In the genomic region with DNA sequence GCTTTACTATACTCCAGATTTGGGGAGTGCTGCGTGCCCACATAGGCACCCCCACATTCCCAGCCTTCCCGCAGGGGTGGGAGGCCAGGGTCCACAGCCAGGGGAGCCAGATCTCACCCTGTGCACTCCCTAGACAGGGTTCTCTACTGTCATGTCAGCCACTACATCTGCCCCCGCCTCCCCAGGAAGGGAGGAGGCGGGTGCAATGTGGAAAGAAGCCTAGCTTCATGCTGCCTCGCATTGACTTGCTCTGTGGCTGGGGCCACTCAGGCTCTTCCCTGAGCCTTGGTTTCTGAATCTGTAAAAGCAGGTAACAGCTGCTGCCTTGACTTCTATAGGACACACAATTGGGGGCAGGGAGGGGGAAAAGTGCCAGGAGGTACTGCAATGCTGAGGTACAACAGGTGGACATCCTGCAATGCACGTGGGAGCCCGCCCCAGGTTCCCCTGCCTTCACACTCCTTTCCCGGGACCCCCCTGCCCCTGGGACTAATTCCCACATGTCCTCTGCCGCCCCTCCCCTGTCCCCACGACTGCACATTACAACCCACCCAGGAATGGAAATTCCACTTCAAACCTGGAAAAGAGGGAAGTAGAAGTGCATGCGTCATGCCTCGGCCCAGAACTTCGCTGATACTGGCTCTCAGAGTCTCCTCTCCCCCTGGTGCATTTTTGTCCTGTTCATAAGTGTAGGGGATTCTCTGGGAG, we compare ENCODE assay signal across 22 cellular contexts.
"Had no signal": no experiment of that assay in that cellular context is flagged by ENCODE, and none has a peak within 500 bp of the region (broad histone marks: within the 10 kb centered on the region; RNA-seq: fewer than 3 reads in every experiment).

No MANE protein-coding gene starts in this region.

- H3K27ac ChIP-seq: colonic mucosa, ovary, sigmoid colon, thoracic aorta, upper lobe of right lung, VCaP had no signal

- H3K27me3 ChIP-seq: colonic mucosa, ovary, sigmoid colon, upper lobe of right lung had no signal

- DNase-seq: activated CD4-positive, alpha-beta memory T cell treated with anti-CD3 and anti-CD28 coated beads for 36 hours; activated CD4-positive, alpha-beta T cell treated with anti-CD3 and anti-CD28 coated beads for 1 hour; activated gamma-delta T cell; activated T-cell treated with anti-CD3 and anti-CD28 coated beads, Interleukin-2, amount 50 U/mL, for 4 hours; amygdala; central memory CD4-positive, alpha-beta T cell; colonic mucosa; foreskin fibroblast; left colon; nephron progenitor cell; ovary; sigmoid colon; stimulated activated CD4-positive, alpha-beta T cell treated with anti-CD3 and anti-CD28 coated beads, Interleukin-1b, Interleukin-23, amount 100 ng/mL, for 48 hours; SW 1271; upper lobe of right lung had no signal

- H3K4me3 ChIP-seq: colonic mucosa, lung, ovary, sigmoid colon, thoracic aorta, upper lobe of right lung had no signal

- H3K27me3 Mint-ChIP-seq: activated CD4-positive, alpha-beta memory T cell treated with anti-CD3 and anti-CD28 coated beads for 36 hours; activated naive CD8-positive, alpha-beta T cell had no signal

- H3K9me3 ChIP-seq: colonic mucosa, ovary, sigmoid colon, thoracic aorta, upper lobe of right lung had no signal

- ATAC-seq: activated T-cell treated with anti-CD3 and anti-CD28 coated beads, Interleukin-2, amount 50 U/mL, for 4 hours; left colon; upper lobe of right lung had no signal

- H3K9me3 Mint-ChIP-seq: activated CD4-positive, alpha-beta memory T cell treated with anti-CD3 and anti-CD28 coated beads for 36 hours; activated T-cell treated with anti-CD3 and anti-CD28 coated beads, Interleukin-2, amount 50 U/mL, for 4 hours; brain; mesothelial cell of epicardium; nephron progenitor cell; T-helper 2 cell treated with Interferon-gamma antibody and Interleukin-4, amounts not matched to agents 5 μg/mL and 100 μg/mL, for 36 hours had no signal

- H3K4me1 ChIP-seq: colonic mucosa had no signal

- H3K4me3 Mint-ChIP-seq: activated CD4-positive, alpha-beta memory T cell treated with anti-CD3 and anti-CD28 coated beads for 36 hours; activated naive CD8-positive, alpha-beta T cell; activated T-cell treated with anti-CD3 and anti-CD28 coated beads, Interleukin-2, amount 50 U/mL, for 4 hours; brain; mesothelial cell of epicardium; nephron progenitor cell; T-helper 2 cell treated with Interferon-gamma antibody and Interleukin-4, amounts not matched to agents 5 μg/mL and 100 μg/mL, for 36 hours had no signal

- H3K36me3 Mint-ChIP-seq: activated CD4-positive, alpha-beta memory T cell treated with anti-CD3 and anti-CD28 coated beads for 36 hours; activated naive CD8-positive, alpha-beta T cell; brain; mesothelial cell of epicardium had no signal

- H3K36me3 ChIP-seq: colonic mucosa, ovary, sigmoid colon, thoracic aorta, upper lobe of right lung had no signal

- H3K27ac Mint-ChIP-seq: activated CD4-positive, alpha-beta memory T cell treated with anti-CD3 and anti-CD28 coated beads for 36 hours; activated naive CD8-positive, alpha-beta T cell; mesothelial cell of epicardium; nephron progenitor cell; T-helper 2 cell treated with Interferon-gamma antibody and Interleukin-4, amounts not matched to agents 5 μg/mL and 100 μg/mL, for 36 hours had no signal
